Comparison of ENCODE assay signal across 8 cellular contexts in the genomic region with DNA sequence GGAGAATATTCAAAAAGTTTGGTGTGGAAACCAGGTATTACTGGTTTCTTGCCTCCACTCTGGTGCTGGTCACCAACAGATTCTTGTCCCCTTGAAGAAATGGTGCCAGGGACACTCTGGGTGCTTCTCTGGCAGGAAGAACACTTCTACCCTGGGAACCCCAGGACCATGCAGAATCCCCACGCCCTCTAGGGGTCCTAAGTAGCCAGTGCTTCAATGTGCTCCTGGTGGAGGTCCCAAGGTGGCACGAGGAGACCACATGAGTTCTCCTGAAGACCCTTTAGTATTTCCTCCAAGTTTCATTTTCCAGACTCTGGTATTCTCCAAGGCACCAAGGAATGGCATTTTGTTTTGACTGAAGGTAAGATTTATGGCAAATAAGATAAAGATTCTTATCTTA.
DNase-seq lines count a peak whose midpoint lies in the region; ATAC-seq and TF ChIP-seq lines count a peak whose summit lies in the region.

No MANE protein-coding gene starts in this region.

- 34 to 45% methylated on average over 2 of the region's 2 CpGs for WGBS in heart right ventricle, 2 donors

- no peaks in the 10 kb centered on the region for H3K36me3 Mint-ChIP-seq in progenitor cell of endocrine pancreas (ENCODE audit: insufficient read depth)

- H3K27ac ChIP-seq in heart right ventricle: no peak overlapping the region
- no peak overlapping the region for H3K27ac ChIP-seq in WERI-Rb-1
- H3K27ac ChIP-seq in caudate nucleus (ENCODE audit: low read depth, low read length): no peak overlapping the region

- no peaks in the 10 kb centered on the region for H3K27me3 ChIP-seq in heart right ventricle
- H3K27me3 ChIP-seq in WERI-Rb-1 (ENCODE audit: insufficient read depth, low read depth, severe bottlenecking): no peaks in the 10 kb centered on the region

- intact Hi-C loops in heart right ventricle (cut with DNase I): no loop called here
- intact Hi-C loops in left ventricle myocardium superior (cut with micrococcal nuclease): no loop called here

- no peak overlapping the region for H3K27ac Mint-ChIP-seq in progenitor cell of endocrine pancreas

- peaks cover 3% of the 10 kb centered on the region for H3K27me3 Mint-ChIP-seq in progenitor cell of endocrine pancreas

- H3K9me3 ChIP-seq in heart right ventricle (peaks cover 0 to 6% (median 0%) of the 10 kb centered on the region in 11 donors), WERI-Rb-1 (ENCODE audit: severe bottlenecking) (no peaks in the 10 kb centered on the region)

- H3K4me1 Mint-ChIP-seq in progenitor cell of endocrine pancreas (ENCODE audit: low read depth): peaks cover 2% of the 10 kb centered on the region

- H3K4me3 ChIP-seq in heart right ventricle (no peak overlapping the region), WERI-Rb-1 (ENCODE audit: low read depth, low read length) (no peak overlapping the region)

- peaks cover 4% of the 10 kb centered on the region for H3K9me3 Mint-ChIP-seq in progenitor cell of endocrine pancreas (ENCODE audit: low read depth)

- H3K4me3 Mint-ChIP-seq in progenitor cell of endocrine pancreas (ENCODE audit: low read depth): no peak overlapping the region

- H3K36me3 ChIP-seq in heart right ventricle (no peaks in the 10 kb centered on the region), WERI-Rb-1 (no peaks in the 10 kb centered on the region)

- DNase-seq in heart right ventricle: no peak
- DNase-seq in left ventricle myocardium superior: no peak
- DNase-seq in WERI-Rb-1: peak; percentile 48
- DNase-seq in progenitor cell of endocrine pancreas (ENCODE audit: low spot score, unreplicated experiment): no peak
- no peak for DNase-seq in NCI-H446 (lab: John Stamatoyannopoulos, UW)
- no peak for DNase-seq in caudate nucleus (lab: John Stamatoyannopoulos, UW)

- ATAC-seq in heart right ventricle (peak in 1 of 8 donors; percentile 38), left ventricle myocardium superior (no peak), HG03521 (IDR thresholded peaks at IDR 0.05; ENCODE audit: unreplicated experiment) (peak; percentile 79), HG03439 (IDR thresholded peaks at IDR 0.05; ENCODE audit: unreplicated experiment) (no peak)

- TF ChIP-seq CTCF in heart right ventricle (IDR thresholded peaks at IDR 0.05): peak in 6 of 9 donors; percentile 16 to 59 (median 41)
- peak; percentile 84 for TF ChIP-seq CTCF in WERI-Rb-1 (IDR thresholded peaks at IDR 0.05; ENCODE audit: low read depth, low read length)
- peak; percentile 50 for TF ChIP-seq CTCF in progenitor cell of endocrine pancreas (IDR thresholded peaks at IDR 0.05; ENCODE audit: unreplicated experiment)

- H3K4me1 ChIP-seq in heart right ventricle: no peaks in the 10 kb centered on the region
